10 cellular contexts compared by ENCODE assay signal in genomic region chr17:3669548-3669947, GRCh38. TPM values are rescaled to one million over a fixed set of nuclear protein-coding genes. Genes with fewer than 3 reads are reported as not detected.
A peak's percentile ranks its signal among the peaks of the same experiment; 100 is the strongest.
DNase-seq lines count a peak whose midpoint lies in the region; ATAC-seq, FAIRE-seq and TF ChIP-seq lines count a peak whose summit lies in the region.
"Had no signal": no experiment of that assay in that cellular context is flagged by ENCODE, and none has a peak within 500 bp of the region (broad histone marks: within the 10 kb centered on the region; RNA-seq: fewer than 3 reads in every experiment).

No MANE protein-coding gene starts in this region.

- H3K79me2 ChIP-seq in astrocyte (ENCODE audit: insufficient read depth, low read length), result peaks cover 60% of the 10 kb centered on the region

- peak overlapping the region; percentile 85 for H3K27ac Mint-ChIP-seq in activated naive CD4-positive, alpha-beta T cell treated with anti-CD3 and anti-CD28 coated beads, Interleukin-2, amount 10 ng/mL, durations not matched to agents 7 days and 5 days
- peak overlapping the region; percentile 97 for H3K27ac Mint-ChIP-seq in astrocyte (ENCODE audit: unreplicated experiment)
- H3K27ac Mint-ChIP-seq in type B pancreatic cell, result peak overlapping the region; percentile 98

- H3K27ac ChIP-seq in astrocyte (ENCODE audit: low read depth, low read length) (no peak overlapping the region), lower lobe of right lung (peak overlapping the region; percentile 96)

- H3K4me2 ChIP-seq in astrocyte (ENCODE audit: low read length), result peak overlapping the region; percentile 92

- no peak for FAIRE-seq in astrocyte (lab: Jason Lieb, UNC)
- FAIRE-seq: G401.6 had no signal

- peak overlapping the region; percentile 95 for H3K4me3 ChIP-seq in astrocyte (ENCODE audit: insufficient read depth, low read depth, low read length)
- peak overlapping the region; percentile 93 for H3K4me3 ChIP-seq in lower lobe of right lung

- H3K36me3 ChIP-seq in astrocyte (ENCODE audit: insufficient read depth, low read length) (peaks cover 6% of the 10 kb centered on the region), lower lobe of right lung (peaks cover 5% of the 10 kb centered on the region)

- H3K36me3 Mint-ChIP-seq in activated naive CD4-positive, alpha-beta T cell treated with anti-CD3 and anti-CD28 coated beads, Interleukin-2, amount 10 ng/mL, durations not matched to agents 7 days and 5 days, result peaks cover 11% of the 10 kb centered on the region
- H3K36me3 Mint-ChIP-seq in astrocyte (ENCODE audit: low read depth, unreplicated experiment) (peaks cover 8% of the 10 kb centered on the region), type B pancreatic cell (peaks cover 4% of the 10 kb centered on the region)

- H3K4me1 Mint-ChIP-seq in activated naive CD4-positive, alpha-beta T cell treated with anti-CD3 and anti-CD28 coated beads, Interleukin-2, amount 10 ng/mL, durations not matched to agents 7 days and 5 days, result peaks cover 31% of the 10 kb centered on the region
- H3K4me1 Mint-ChIP-seq in astrocyte (ENCODE audit: low read depth, unreplicated experiment), result peaks cover 18% of the 10 kb centered on the region
- peaks cover 25% of the 10 kb centered on the region for H3K4me1 Mint-ChIP-seq in type B pancreatic cell (ENCODE audit: unreplicated experiment)

- peak overlapping the region; percentile 93 for H3K4me3 Mint-ChIP-seq in activated naive CD4-positive, alpha-beta T cell treated with anti-CD3 and anti-CD28 coated beads, Interleukin-2, amount 10 ng/mL, durations not matched to agents 7 days and 5 days
- peak overlapping the region; percentile 99 for H3K4me3 Mint-ChIP-seq in astrocyte (ENCODE audit: unreplicated experiment)
- H3K4me3 Mint-ChIP-seq in type B pancreatic cell, result peak overlapping the region; percentile 98

- CTCF ChIA-PET in activated naive CD4-positive, alpha-beta T cell treated with anti-CD3 and anti-CD28 coated beads, Interleukin-2, amount 10 ng/mL, durations not matched to agents 7 days and 5 days (lab: Charles Lee), result interaction anchor here (0.7 to 1.2 kb wide), 2 partner anchors 13 to 1057 kb away, joined by 3 to 4 read pairs; no protein-coding TSS in a partner anchor

- no peaks in the 10 kb centered on the region for H3K27me3 ChIP-seq in astrocyte (ENCODE audit: insufficient read depth, low read length)
- no peaks in the 10 kb centered on the region for H3K27me3 ChIP-seq in lower lobe of right lung (ENCODE audit: low read depth)

- H3K4me1 ChIP-seq in astrocyte (ENCODE audit: insufficient read depth, low read length) (peaks cover 18% of the 10 kb centered on the region), lower lobe of right lung (peaks cover 36% of the 10 kb centered on the region)

- intact Hi-C loops in lower lobe of right lung (cut with DNase I), result no loop called here

- no peaks in the 10 kb centered on the region for H3K9me3 Mint-ChIP-seq in activated naive CD4-positive, alpha-beta T cell treated with anti-CD3 and anti-CD28 coated beads, Interleukin-2, amount 10 ng/mL, durations not matched to agents 7 days and 5 days
- H3K9me3 Mint-ChIP-seq in astrocyte (ENCODE audit: unreplicated experiment), result no peaks in the 10 kb centered on the region
- no peaks in the 10 kb centered on the region for H3K9me3 Mint-ChIP-seq in type B pancreatic cell

- H3K9me3 ChIP-seq in astrocyte (ENCODE audit: insufficient read depth, low read depth, low read length) (no peaks in the 10 kb centered on the region), lower lobe of right lung (no peaks in the 10 kb centered on the region)

- H2AFZ ChIP-seq in astrocyte (ENCODE audit: low read depth, low read length), result no peak overlapping the region

- TF ChIP-seq CTCF in astrocyte (IDR thresholded peaks at IDR 0.05; ENCODE audit: insufficient read depth, low read depth, low read length) (no peak), lower lobe of right lung (IDR thresholded peaks at IDR 0.05) (no peak), type B pancreatic cell (conservative IDR thresholded peaks at IDR 0.05) (no peak)

- H3K9ac ChIP-seq in astrocyte (ENCODE audit: low read length), result peak overlapping the region; percentile 98

- no peak for ATAC-seq in lower lobe of right lung
- ATAC-seq in GM18909 (IDR thresholded peaks at IDR 0.05; ENCODE audit: poor library complexity, unreplicated experiment), result no peak

- peaks cover 54% of the 10 kb centered on the region for H4K20me1 ChIP-seq in astrocyte (ENCODE audit: insufficient read depth, low read length)

- no peak for DNase-seq in activated naive CD4-positive, alpha-beta T cell treated with anti-CD3 and anti-CD28 coated beads, Interleukin-2, amount 10 ng/mL, durations not matched to agents 7 days and 5 days
- DNase-seq in activated naive CD4-positive, alpha-beta T cell treated with anti-CD3 and anti-CD28 coated beads, Interleukin-2, amount 50 U/mL, for 16 hours, result no peak
- DNase-seq in astrocyte (ENCODE audit: low read depth) (no peak), lower lobe of right lung (no peak), type B pancreatic cell (ENCODE audit: extremely low spot score, unreplicated experiment) (no peak), mesenteric fat pad (ENCODE audit: low spot score) (no peak), NCI-H1105 (lab: John Stamatoyannopoulos, UW) (no peak)
- DNase-seq: cortex of kidney had no signal

- H3K27me3 Mint-ChIP-seq in activated naive CD4-positive, alpha-beta T cell treated with anti-CD3 and anti-CD28 coated beads, Interleukin-2, amount 10 ng/mL, durations not matched to agents 7 days and 5 days, result no peaks in the 10 kb centered on the region
- H3K27me3 Mint-ChIP-seq in astrocyte (ENCODE audit: low read depth, unreplicated experiment) (no peaks in the 10 kb centered on the region), type B pancreatic cell (no peaks in the 10 kb centered on the region)

RNA-seq across cellular contexts. Expression of gene EMC6, which starts 0.9 kb away (rescaled TPM):
- total RNA-seq in astrocyte (49.7 and 52.2 TPM in 2 replicates), lower lobe of right lung (32.9 TPM), type B pancreatic cell (ENCODE audit: low replicate concordance) (38.6 and 46.6 TPM in 2 replicates), mesenteric fat pad (34.7 TPM)

RNA-seq across cellular contexts. Expression of gene TAX1BP3, which starts 1.2 kb away (rescaled TPM):
- total RNA-seq in astrocyte (193 and 194 TPM in 2 replicates), lower lobe of right lung (82.8 TPM), type B pancreatic cell (ENCODE audit: low replicate concordance) (91.2 and 138 TPM in 2 replicates), mesenteric fat pad (96.6 TPM)

RNA-seq across cellular contexts. Expression of gene P2RX5, which starts 26.4 kb away (rescaled TPM):
- 2.4 TPM in 2 replicates for total RNA-seq in astrocyte
- total RNA-seq in lower lobe of right lung, result 2.5 TPM
- total RNA-seq in type B pancreatic cell (ENCODE audit: low replicate concordance), result 0.69 and 1.3 TPM in 2 replicates
- 0.29 TPM for total RNA-seq in mesenteric fat pad

RNA-seq across cellular contexts. Expression of gene CTNS, which starts 33.0 kb away (rescaled TPM):
- total RNA-seq in astrocyte, result 5.8 and 6.5 TPM in 2 replicates
- 21.1 TPM for total RNA-seq in lower lobe of right lung
- 17.4 and 17.5 TPM in 2 replicates for total RNA-seq in type B pancreatic cell (ENCODE audit: low replicate concordance)
- 21.6 TPM for total RNA-seq in mesenteric fat pad

RNA-seq across cellular contexts. Expression of gene SHPK, which starts 33.5 kb away (rescaled TPM):
- total RNA-seq in astrocyte (6.8 and 7.8 TPM in 2 replicates), lower lobe of right lung (10.6 TPM), type B pancreatic cell (ENCODE audit: low replicate concordance) (18.6 and 22.1 TPM in 2 replicates), mesenteric fat pad (17.7 TPM)
